Comparison of ENCODE assay signal across 15 cellular contexts in genomic region chrX:121641560-121641959, GRCh38.
A peak's percentile ranks its signal among the peaks of the same experiment; 100 is the strongest.
DNase-seq lines count a peak whose midpoint lies in the region; ATAC-seq, FAIRE-seq and TF ChIP-seq lines count a peak whose summit lies in the region.
"Had no signal": no experiment of that assay in that cellular context is flagged by ENCODE, and none has a peak within 500 bp of the region (broad histone marks: within the 10 kb centered on the region; RNA-seq: fewer than 3 reads in every experiment).

No MANE protein-coding gene starts in this region.

- intact Hi-C loops in HepG2 (cut with micrococcal nuclease; ENCODE audit: unreplicated experiment): no loop called here

- H3K9me3 Mint-ChIP-seq in T-helper 2 cell treated with Interferon-gamma antibody and Interleukin-4, amounts not matched to agents 5 μg/mL and 100 μg/mL, for 36 hours: no peaks in the 10 kb centered on the region
- H3K9me3 Mint-ChIP-seq: activated CD4-positive, alpha-beta memory T cell treated with anti-CD3 and anti-CD28 coated beads, Interleukin-2, amount 10 ng/mL, durations not matched to agents 7 days and 5 days had no signal

- no peaks in the 10 kb centered on the region for H3K27me3 ChIP-seq in HepG2 (ENCODE audit: control insufficient read depth in 1 of 2, insufficient read depth in 2 of 2, low read length in 2 of 2)
- H3K27me3 ChIP-seq: BE2C had no signal

- no peaks in the 10 kb centered on the region for H3K36me3 Mint-ChIP-seq in T-helper 2 cell treated with Interferon-gamma antibody and Interleukin-4, amounts not matched to agents 5 μg/mL and 100 μg/mL, for 36 hours (ENCODE audit: low read depth)

- H3K27me3 Mint-ChIP-seq in T-helper 2 cell treated with Interferon-gamma antibody and Interleukin-4, amounts not matched to agents 5 μg/mL and 100 μg/mL, for 36 hours (ENCODE audit: low read depth): no peaks in the 10 kb centered on the region
- H3K27me3 Mint-ChIP-seq: activated CD4-positive, alpha-beta memory T cell treated with anti-CD3 and anti-CD28 coated beads, Interleukin-2, amount 10 ng/mL, durations not matched to agents 7 days and 5 days; progenitor cell of endocrine pancreas had no signal

- no peaks in the 10 kb centered on the region for H3K79me2 ChIP-seq in HepG2 (ENCODE audit: insufficient read depth, low read length)

- POLR2A ChIA-PET in HepG2 (lab: Yijun Ruan, JAX): no interaction called here

- no peak overlapping the region for H3K4me3 Mint-ChIP-seq in T-helper 2 cell treated with Interferon-gamma antibody and Interleukin-4, amounts not matched to agents 5 μg/mL and 100 μg/mL, for 36 hours
- H3K4me3 Mint-ChIP-seq: activated CD4-positive, alpha-beta memory T cell treated with anti-CD3 and anti-CD28 coated beads, Interleukin-2, amount 10 ng/mL, durations not matched to agents 7 days and 5 days had no signal

- no peak for TF ChIP-seq EP300 in HepG2 (IDR thresholded peaks at IDR 0.05; ENCODE audit: low read depth in 2 of 2, low read length in 2 of 2)
- TF ChIP-seq EP300 in HepG2 (CRISPR knock-in tag; IDR thresholded peaks at IDR 0.05; ENCODE audit: borderline replicate concordance): no peak

- ATAC-seq in esophagus mucosa: peak; percentile 67
- ATAC-seq in HepG2: no peak
- no peak for ATAC-seq in HG03565 (IDR thresholded peaks at IDR 0.05; ENCODE audit: unreplicated experiment)
- ATAC-seq in HG02981 (IDR thresholded peaks at IDR 0.05; ENCODE audit: unreplicated experiment): no peak

- TF ChIP-seq POLR2A in HepG2 (IDR thresholded peaks at IDR 0.05; ENCODE audit: insufficient read depth in 1 of 2, low read depth in 2 of 2, low read length in 2 of 2): no peak

- no peaks in the 10 kb centered on the region for H3K4me1 ChIP-seq in HepG2 (ENCODE audit: insufficient read depth, low read length)
- H3K4me1 ChIP-seq: BE2C had no signal

- no peaks in the 10 kb centered on the region for H3K36me3 ChIP-seq in HepG2 (replicated peaks in 1 of 2; ENCODE audit: control insufficient read depth in 1 of 2, insufficient read depth in 2 of 2, low read length in 2 of 2)
- H3K36me3 ChIP-seq: BE2C had no signal

- no TSS peak for BruUV-seq in HepG2 (replicated peaks; lab: Mats Ljungman, UMichigan)

- CTCF ChIA-PET in HepG2 (lab: Yijun Ruan, JAX; ENCODE audit: low intra/inter-chr PET ratio, low total read pairs): no interaction called here

- no peaks in the 10 kb centered on the region for H3K9me3 ChIP-seq in HepG2 (ENCODE audit: low read length)
- H3K9me3 ChIP-seq: BE2C had no signal

- H3K27ac ChIP-seq in HepG2 (ENCODE audit: extremely low read length, insufficient read depth, low read length): no peak overlapping the region
- H3K27ac ChIP-seq: coronary artery had no signal

- no peaks in the 10 kb centered on the region for H4K20me1 ChIP-seq in HepG2 (ENCODE audit: insufficient read depth, low read length)

- no peak overlapping the region for H3K27ac Mint-ChIP-seq in T-helper 2 cell treated with Interferon-gamma antibody and Interleukin-4, amounts not matched to agents 5 μg/mL and 100 μg/mL, for 36 hours
- H3K27ac Mint-ChIP-seq: activated CD4-positive, alpha-beta memory T cell treated with anti-CD3 and anti-CD28 coated beads, Interleukin-2, amount 10 ng/mL, durations not matched to agents 7 days and 5 days; progenitor cell of endocrine pancreas had no signal

- no peak overlapping the region for H3K4me2 ChIP-seq in HepG2 (ENCODE audit: low read depth, low read length)

- WGBS in HepG2 (ENCODE audit: low lambda C conversion rate): 0% methylated on average over 2 of the region's 2 CpGs

- no peak overlapping the region for H3K9ac ChIP-seq in HepG2 (ENCODE audit: insufficient read depth, low read depth, low read length)

- in situ Hi-C loops in HepG2 (cut with HindIII; ENCODE audit: extremely low pct_ligation_motif_present, low pct_unique_long_range_greater_than_20kb): no loop called here

- H3K4me3 ChIP-seq in HepG2 (replicated peaks in 1 of 3; ENCODE audit: insufficient read depth in 1 of 3, low read depth in 2 of 3, low read length in 3 of 3): no peak overlapping the region
- H3K4me3 ChIP-seq: coronary artery had no signal

- no peak for FAIRE-seq in HepG2 (lab: Jason Lieb, UNC)

- H2AFZ ChIP-seq in HepG2 (ENCODE audit: low read length): no peak overlapping the region

- H3K4me1 Mint-ChIP-seq in T-helper 2 cell treated with Interferon-gamma antibody and Interleukin-4, amounts not matched to agents 5 μg/mL and 100 μg/mL, for 36 hours (ENCODE audit: low read depth): peaks cover 3% of the 10 kb centered on the region
- H3K4me1 Mint-ChIP-seq: activated CD4-positive, alpha-beta memory T cell treated with anti-CD3 and anti-CD28 coated beads, Interleukin-2, amount 10 ng/mL, durations not matched to agents 7 days and 5 days had no signal

- no peak for TF ChIP-seq CTCF in HepG2 (CRISPR knock-in tag; IDR thresholded peaks at IDR 0.05)

- TF ChIP-seq RAD21 in HepG2 (CRISPR knock-in tag; IDR thresholded peaks at IDR 0.05): no peak

- peak; percentile 18 for DNase-seq in A172 (ENCODE audit: low spot score)
- peak; percentile 15 for DNase-seq in GM04504 (ENCODE audit: low read depth)
- peak; percentile 82 for DNase-seq in RPMI7951 (ENCODE audit: low read depth)
- DNase-seq in HepG2 (ENCODE audit: low spot score): no peak
- no peak for DNase-seq in T-helper 2 cell treated with Interferon-gamma antibody and Interleukin-4, amounts not matched to agents 5 μg/mL and 100 μg/mL, for 36 hours (ENCODE audit: low spot score)
- DNase-seq: activated CD4-positive, alpha-beta memory T cell treated with anti-CD3 and anti-CD28 coated beads, Interleukin-2, amount 10 ng/mL, durations not matched to agents 7 days and 5 days; activated naive CD4-positive, alpha-beta T cell; BE2C; H7; hippocampal formation had no signal

TF ChIP-seq in HepG2, 621 proteins besides CTCF, POLR2A, EP300 and RAD21:
- TF ChIP-seq CHCHD3 (CRISPR knock-in tag; IDR thresholded peaks at IDR 0.05): no peak
- TF ChIP-seq PAF1 (CRISPR knock-in tag; IDR thresholded peaks at IDR 0.05): no peak
- no peak for TF ChIP-seq HNRNPH1 (optimal IDR thresholded peaks at IDR 0.05; ENCODE audit: low read depth, low read length)
- TF ChIP-seq PLSCR1 (CRISPR knock-in tag; IDR thresholded peaks at IDR 0.05; ENCODE audit: borderline replicate concordance): no peak
- TF ChIP-seq ZNF138 (CRISPR knock-in tag; IDR thresholded peaks at IDR 0.05; ENCODE audit: low read depth): no peak
- no peak for TF ChIP-seq GTF3A (CRISPR knock-in tag; conservative IDR thresholded peaks at IDR 0.05)
- TF ChIP-seq ZBTB1 (CRISPR knock-in tag; IDR thresholded peaks at IDR 0.05; ENCODE audit: borderline replicate concordance): no peak
- no peak for TF ChIP-seq SMYD3 (CRISPR knock-in tag; IDR thresholded peaks at IDR 0.05)
- TF ChIP-seq FOXC1 (CRISPR knock-in tag; IDR thresholded peaks at IDR 0.05; ENCODE audit: borderline replicate concordance): no peak
- TF ChIP-seq ZNF678 (CRISPR knock-in tag; IDR thresholded peaks at IDR 0.05): no peak
- no peak for TF ChIP-seq AGO1 (IDR thresholded peaks at IDR 0.05; ENCODE audit: low read depth, low read length, poor library complexity, severe bottlenecking)
- TF ChIP-seq ATF4 (CRISPR knock-in tag; IDR thresholded peaks at IDR 0.05): no peak
- no peak for TF ChIP-seq STAT5B (CRISPR knock-in tag; IDR thresholded peaks at IDR 0.05)
- no peak for TF ChIP-seq ZNF749 (CRISPR knock-in tag; IDR thresholded peaks at IDR 0.05; ENCODE audit: borderline replicate concordance)
- no peak for TF ChIP-seq ZNF160 (CRISPR knock-in tag; IDR thresholded peaks at IDR 0.05)
- no peak for TF ChIP-seq ARID3A (IDR thresholded peaks at IDR 0.05; ENCODE audit: low read depth, low read length)
- TF ChIP-seq ZNF30 (CRISPR knock-in tag; IDR thresholded peaks at IDR 0.05): no peak
- no peak for TF ChIP-seq ZNF570 (CRISPR knock-in tag; IDR thresholded peaks at IDR 0.05; ENCODE audit: borderline replicate concordance)
- no peak for TF ChIP-seq MXD4 (CRISPR knock-in tag; IDR thresholded peaks at IDR 0.05)
TF ChIP-seq in HepG2: peak in this region for 0.

Comparison
In these comparisons a context has a peak if more than half of its experiments do, and no peak if none do; other contexts are left out.
1. DNase-seq: peak in A172 (single experiment), GM04504 (single experiment) and RPMI7951 (single experiment); none in HepG2 (single experiment) and T-helper 2 cell treated with Interferon-gamma antibody and Interleukin-4, amounts not matched to agents 5 μg/mL and 100 μg/mL, for 36 hours (single experiment).